Comparison of ENCODE assay signal across 11 cellular contexts in the genomic region with DNA sequence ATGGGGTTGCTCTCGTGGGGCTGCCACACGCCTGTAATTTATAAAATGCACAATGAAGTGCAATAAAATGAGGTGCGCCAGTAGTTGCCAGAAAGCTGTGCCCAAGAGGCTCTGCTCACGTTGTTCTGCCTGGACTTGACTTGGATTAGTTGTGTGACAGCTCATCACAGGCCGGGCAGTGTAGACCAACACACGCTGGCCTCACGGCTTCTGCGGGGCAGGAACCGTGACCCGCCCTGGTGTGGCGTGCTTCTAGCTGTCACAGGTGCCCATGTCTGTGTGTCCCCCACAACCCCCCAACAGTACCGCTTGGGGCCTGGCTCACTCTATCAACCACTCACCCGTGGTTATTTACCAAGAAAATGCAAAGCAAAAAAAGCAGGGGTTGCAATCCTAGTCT.
"Had no signal": no experiment of that assay in that cellular context is flagged by ENCODE, and none has a peak within 500 bp of the region (broad histone marks: within the 10 kb centered on the region; RNA-seq: fewer than 3 reads in every experiment).

No MANE protein-coding gene starts in this region.

- H3K4me2 ChIP-seq: SK-N-SH had no signal

- H3K4me1 ChIP-seq: foreskin keratinocyte, heart left ventricle, left lung, tibial nerve had no signal

- DNase-seq: activated B cell treated with CpG ODN at 0.5 μM for 24 hours; activated CD4-positive, alpha-beta T cell treated with anti-CD3 and anti-CD28 coated beads, Interleukin-2, amount 10 ng/mL, durations not matched to agents 24 days and 14 days; activated T-cell treated with anti-CD3 and anti-CD28 coated beads for 4 hours; anterior cingulate cortex; foreskin keratinocyte; SK-N-SH; stimulated activated CD4-positive, alpha-beta T cell treated with anti-CD3 and anti-CD28 coated beads, Interleukin-15, amount 100 ng/mL, for 24 hours had no signal

- H3K27me3 ChIP-seq: foreskin keratinocyte, heart left ventricle, left lung, neutrophil, tibial nerve had no signal

- ATAC-seq: foreskin keratinocyte, heart left ventricle, left lung had no signal

- H3K9me3 ChIP-seq: neutrophil, SK-N-SH had no signal

- H3K27ac ChIP-seq: foreskin keratinocyte, heart left ventricle, left lung, neutrophil, tibial nerve had no signal

- H3K4me3 ChIP-seq: heart left ventricle, left lung, tibial nerve had no signal

- H3K9ac ChIP-seq: SK-N-SH had no signal
